ENCODE assay signal across 7 cellular contexts in genomic region chr5:181204561-181205401, GRCh38. TPM values are rescaled to one million over a fixed set of nuclear protein-coding genes. Genes with fewer than 3 reads are reported as not detected.
DNase-seq lines count a peak whose midpoint lies in the region; ATAC-seq lines count a peak whose summit lies in the region.

TSS of gene TRIM7 (minus strand) at chr5:181205196. CDS start at chr5:181205110, 86 bp downstream.

- in situ Hi-C loops in HAP-1 (cut with MboI; ENCODE audit: low sequenced_read_pairs), result no loop called here

- CTCF ChIA-PET in activated CD8-positive, alpha-beta T cell treated with anti-CD3 and anti-CD28 coated beads, Interleukin-2, amount 10 ng/mL, durations not matched to agents 7 days and 5 days (lab: Charles Lee), result interaction anchor here (0.9 to 5.5 kb wide), 4 partner anchors 11 to 37 kb away, joined by 3 to 78 read pairs (median 4); no protein-coding TSS in a partner anchor

- no peak within 1 kb of the TSS for H4K8ac ChIP-seq in trophoblast cell (ENCODE audit: low read depth, low read length)

- no peak within 1 kb of the TSS for H3K23ac ChIP-seq in trophoblast cell (ENCODE audit: low read length)

- H3K36me3 Mint-ChIP-seq in activated CD8-positive, alpha-beta T cell treated with anti-CD3 and anti-CD28 coated beads, Interleukin-2, amount 10 ng/mL, durations not matched to agents 7 days and 5 days (ENCODE audit: low read depth), result peaks cover 4% of the 10 kb centered on the region

- peaks cover 12% of the 10 kb centered on the region for H3K4me1 ChIP-seq in HAP-1
- H3K4me1 ChIP-seq in trophoblast cell (ENCODE audit: control insufficient read depth in 1 of 2, insufficient read depth in 2 of 2, low read length in 2 of 2), result peaks cover 14 to 24% of the 10 kb centered on the region in 2 experiments

- H3K27me3 ChIP-seq in HAP-1 (ENCODE audit: low read depth) (no peaks in the 10 kb centered on the region), trophoblast cell (ENCODE audit: insufficient read depth, low read length) (peaks cover 31% of the 10 kb centered on the region)

- no peaks in the 10 kb centered on the region for H3K9me3 Mint-ChIP-seq in activated CD8-positive, alpha-beta T cell treated with anti-CD3 and anti-CD28 coated beads, Interleukin-2, amount 10 ng/mL, durations not matched to agents 7 days and 5 days (ENCODE audit: insufficient read depth)

- no peak within 1 kb of the TSS for H3K9ac ChIP-seq in trophoblast cell (ENCODE audit: low read length)

- H3K4me2 ChIP-seq in trophoblast cell (ENCODE audit: low read length), result peak within 1 kb of the TSS; percentile 69

- H2AK5ac ChIP-seq in trophoblast cell (ENCODE audit: low read length), result no peak within 1 kb of the TSS

- H3K4me3 Mint-ChIP-seq in activated CD8-positive, alpha-beta T cell treated with anti-CD3 and anti-CD28 coated beads, Interleukin-2, amount 10 ng/mL, durations not matched to agents 7 days and 5 days, result peak within 1 kb of the TSS; percentile 78

- POLR2A ChIA-PET in activated CD8-positive, alpha-beta T cell treated with anti-CD3 and anti-CD28 coated beads, Interleukin-2, amount 10 ng/mL, durations not matched to agents 7 days and 5 days (lab: Charles Lee), result interaction anchor here (1.5 to 5.3 kb wide), 5 partner anchors 10 to 56 kb away, joined by 3 to 40 read pairs (median 6); partner anchors contain the start of gene TRIM52

- no peak within 1 kb of the TSS for H3K14ac ChIP-seq in trophoblast cell (ENCODE audit: low read length)

- no peaks in the 10 kb centered on the region for H3K79me2 ChIP-seq in trophoblast cell (ENCODE audit: control insufficient read depth, insufficient read depth, low read length, poor library complexity)

- H3K4me1 Mint-ChIP-seq in activated CD8-positive, alpha-beta T cell treated with anti-CD3 and anti-CD28 coated beads, Interleukin-2, amount 10 ng/mL, durations not matched to agents 7 days and 5 days (ENCODE audit: low read depth), result peaks cover 36% of the 10 kb centered on the region

- no peak within 1 kb of the TSS for H2BK12ac ChIP-seq in trophoblast cell (ENCODE audit: low read length)

- H4K12ac ChIP-seq in trophoblast cell (ENCODE audit: low read depth, low read length), result no peak within 1 kb of the TSS

- H3K27ac ChIP-seq in trophoblast cell (ENCODE audit: low read depth, low read length), result no peak within 1 kb of the TSS

- H2BK5ac ChIP-seq in trophoblast cell (ENCODE audit: low read depth, low read length, poor library complexity), result no peak within 1 kb of the TSS

- H2BK120ac ChIP-seq in trophoblast cell (ENCODE audit: insufficient read depth, low read length, poor library complexity), result no peak within 1 kb of the TSS

- peak within 1 kb of the TSS; percentile 63 for H3K27ac Mint-ChIP-seq in activated CD8-positive, alpha-beta T cell treated with anti-CD3 and anti-CD28 coated beads, Interleukin-2, amount 10 ng/mL, durations not matched to agents 7 days and 5 days

- no peak within 1 kb of the TSS for H3K4ac ChIP-seq in trophoblast cell (ENCODE audit: low read depth, low read length)

- peak within 1 kb of the TSS; percentile 38 for H3K4me3 ChIP-seq in HAP-1
- H3K4me3 ChIP-seq in trophoblast cell (ENCODE audit: low read depth, low read length), result peak within 1 kb of the TSS; percentile 66

- H2AFZ ChIP-seq in trophoblast cell (ENCODE audit: insufficient read depth, low read length, poor library complexity), result peak within 1 kb of the TSS; percentile 81

- peaks cover 37% of the 10 kb centered on the region for H3K27me3 Mint-ChIP-seq in activated CD8-positive, alpha-beta T cell treated with anti-CD3 and anti-CD28 coated beads, Interleukin-2, amount 10 ng/mL, durations not matched to agents 7 days and 5 days (ENCODE audit: low read depth)

- ATAC-seq in activated CD8-positive, alpha-beta T cell treated with anti-CD3 and anti-CD28 coated beads, Interleukin-2, amount 10 ng/mL, durations not matched to agents 7 days and 5 days, result no peak
- ATAC-seq in HG02798 (IDR thresholded peaks at IDR 0.05; ENCODE audit: poor library complexity, unreplicated experiment), result no peak

- no CpG with 5 or more reads among the region's 102 CpGs for WGBS in trophoblast cell (ENCODE audit: extremely low coverage, insufficient coverage, insufficient read length)

- H3K36me3 ChIP-seq in HAP-1 (replicated peaks) (no peaks in the 10 kb centered on the region), trophoblast cell (ENCODE audit: control insufficient read depth in 1 of 2, insufficient read depth in 2 of 2, low read length in 2 of 2) (no peaks in the 10 kb centered on the region)

- DNase-seq in HAP-1 (ENCODE audit: low spot score in 2 of 2), result peak in 1 of 2 experiments; percentile 73
- no peak for DNase-seq in activated CD8-positive, alpha-beta T cell treated with anti-CD3 and anti-CD28 coated beads, Interleukin-2, amount 10 ng/mL, durations not matched to agents 7 days and 5 days
- DNase-seq in glomerular visceral epithelial cell (ENCODE audit: extremely low spot score), result peak; percentile 69
- peak in 1 of 2 donors; percentile 46 for DNase-seq in trophoblast cell
- DNase-seq in activated gamma-delta T cell (lab: John Stamatoyannopoulos, UW), result no peak
- DNase-seq in NCI-H1048 (lab: John Stamatoyannopoulos, UW), result no peak

- H4K91ac ChIP-seq in trophoblast cell (ENCODE audit: low read depth, low read length), result no peak within 1 kb of the TSS

- no peaks in the 10 kb centered on the region for H3K79me1 ChIP-seq in trophoblast cell (ENCODE audit: low read length)

- no peaks in the 10 kb centered on the region for H3K9me3 ChIP-seq in HAP-1
- peaks cover 3% of the 10 kb centered on the region for H3K9me3 ChIP-seq in trophoblast cell (ENCODE audit: insufficient read depth, low read depth, low read length)

- H3K18ac ChIP-seq in trophoblast cell (ENCODE audit: low read length), result no peak within 1 kb of the TSS

RNA-seq across cellular contexts. Expression of gene TRIM7, which starts in this region (rescaled TPM):
- 1 to 10 TPM; 1.1 to 1.5 TPM for total RNA-seq in activated CD8-positive, alpha-beta T cell treated with anti-CD3 and anti-CD28 coated beads, Interleukin-2, amount 10 ng/mL, durations not matched to agents 7 days and 5 days
- polyA plus RNA-seq in trophoblast cell (2013), result 0.04 and 0.07 TPM in 2 replicates
